29 cellular contexts compared by ENCODE assay signal in the genomic region with DNA sequence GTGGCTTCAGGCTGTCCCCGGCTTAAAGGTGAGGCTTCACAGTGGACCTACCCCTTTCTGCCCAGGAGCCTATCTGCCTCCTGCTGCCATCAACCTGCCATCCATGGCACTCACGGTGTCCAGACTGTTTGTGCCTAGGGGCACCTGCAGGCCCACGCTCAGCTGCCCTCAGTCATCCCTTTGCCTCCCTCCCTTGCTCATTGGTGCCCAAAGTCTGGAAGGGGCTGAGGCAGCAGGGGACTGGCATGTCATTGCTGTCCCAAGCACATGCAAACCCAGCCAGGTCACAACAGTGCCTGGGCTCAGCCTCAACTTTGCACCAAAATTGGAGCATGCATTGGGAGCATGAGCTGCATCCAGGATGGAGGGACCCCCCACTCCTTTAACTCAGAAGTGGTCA.
"Had no signal": no experiment of that assay in that cellular context is flagged by ENCODE, and none has a peak within 500 bp of the region (broad histone marks: within the 10 kb centered on the region; RNA-seq: fewer than 3 reads in every experiment).

No MANE protein-coding gene starts in this region.

- ATAC-seq: heart left ventricle; mucosa of descending colon; naive thymus-derived CD4-positive, alpha-beta T cell; natural killer cell treated with Interleukin-12 subunit alpha and Interleukin-12 subunit beta and Interleukin-15 and Interleukin-18, amount 100 ng/mL, for 72 hours; pancreas; right cardiac atrium; sciatic nerve; stimulated activated naive B cell treated with anti-CD40 and anti-IgM and Interleukin-4, amounts not matched to agents 10 μg/mL and 1 μg/mL and 100 μg/mL, for 72 hours; stimulated activated naive CD8-positive, alpha-beta T cell treated with anti-CD3 and anti-CD28 coated beads, Interleukin-15, Interleukin-2, amounts not matched to agents 100 U/mL and 50 U/mL, for 24 hours; upper lobe of right lung had no signal

- H3K9me3 Mint-ChIP-seq: memory B cell; natural killer cell treated with Interleukin-12 subunit alpha and Interleukin-12 subunit beta and Interleukin-15 and Interleukin-18, amount 100 ng/mL, for 72 hours had no signal

- H3K4me1 Mint-ChIP-seq: memory B cell; naive thymus-derived CD4-positive, alpha-beta T cell; stimulated activated naive B cell treated with anti-CD40 and anti-IgM and Interleukin-4, amounts not matched to agents 10 μg/mL and 1 μg/mL and 100 μg/mL, for 72 hours had no signal

- H3K27ac Mint-ChIP-seq: immature natural killer cell; memory B cell; naive thymus-derived CD4-positive, alpha-beta T cell; natural killer cell treated with Interleukin-12 subunit alpha and Interleukin-12 subunit beta and Interleukin-15 and Interleukin-18, amount 100 ng/mL, for 72 hours; stimulated activated naive B cell treated with anti-CD40 and anti-IgM and Interleukin-4, amounts not matched to agents 10 μg/mL and 1 μg/mL and 100 μg/mL, for 72 hours had no signal

- DNase-seq: heart left ventricle; hypothalamus; immature natural killer cell; left ventricle myocardium inferior; midbrain; mucosa of descending colon; naive thymus-derived CD4-positive, alpha-beta T cell; nucleus accumbens; retina; right cardiac atrium; stimulated activated CD4-positive, alpha-beta T cell treated with anti-CD3 and anti-CD28 coated beads, Interleukin-1b, Interleukin-23, amount 100 ng/mL, for 48 hours; stimulated activated CD4-positive, alpha-beta T cell treated with anti-CD3 and anti-CD28 coated beads, Interleukin-2, amount 100 ng/mL, for 48 hours; stimulated activated CD4-positive, alpha-beta T cell treated with anti-CD3 and anti-CD28 coated beads, Interleukin-4, amount 100 ng/mL, for 4 hours; stimulated activated CD8-positive, alpha-beta memory T cell treated with anti-CD3 and anti-CD28 coated beads, Interleukin-4, amount 100 ng/mL, for 48 hours; stimulated activated naive B cell treated with anti-CD40 and anti-IgM and Interleukin-4, amounts not matched to agents 10 μg/mL and 1 μg/mL and 100 μg/mL, for 72 hours; stimulated activated naive CD8-positive, alpha-beta T cell treated with anti-CD3 and anti-CD28 coated beads, Interleukin-15, Interleukin-2, amounts not matched to agents 100 U/mL and 50 U/mL, for 24 hours; stomach; testis; thyroid gland; transverse colon; upper lobe of right lung had no signal

- H3K9me3 ChIP-seq: heart left ventricle, left ventricle myocardium inferior, mucosa of descending colon, pancreas, prostate gland, testis, thyroid gland, transverse colon, upper lobe of right lung had no signal

- H3K27me3 Mint-ChIP-seq: memory B cell; naive thymus-derived CD4-positive, alpha-beta T cell; natural killer cell treated with Interleukin-12 subunit alpha and Interleukin-12 subunit beta and Interleukin-15 and Interleukin-18, amount 100 ng/mL, for 72 hours; stimulated activated naive B cell treated with anti-CD40 and anti-IgM and Interleukin-4, amounts not matched to agents 10 μg/mL and 1 μg/mL and 100 μg/mL, for 72 hours had no signal

- H3K4me3 ChIP-seq: heart left ventricle, left ventricle myocardium inferior, mucosa of descending colon, pancreas, prostate gland, skin epidermis, stomach, testis, thyroid gland, transverse colon, upper lobe of right lung had no signal

- H3K4me3 Mint-ChIP-seq: immature natural killer cell; memory B cell; naive thymus-derived CD4-positive, alpha-beta T cell; natural killer cell treated with Interleukin-12 subunit alpha and Interleukin-12 subunit beta and Interleukin-15 and Interleukin-18, amount 100 ng/mL, for 72 hours; stimulated activated naive B cell treated with anti-CD40 and anti-IgM and Interleukin-4, amounts not matched to agents 10 μg/mL and 1 μg/mL and 100 μg/mL, for 72 hours had no signal

- FAIRE-seq: islet of Langerhans, pancreas, urothelium cell line had no signal

- H3K4me1 ChIP-seq: heart left ventricle, left ventricle myocardium inferior, pancreas, prostate gland, stomach, testis, thyroid gland, transverse colon, upper lobe of right lung had no signal

- H3K27me3 ChIP-seq: heart left ventricle, pancreas, stomach, testis, thyroid gland, transverse colon, upper lobe of right lung had no signal

- H3K36me3 Mint-ChIP-seq: memory B cell; natural killer cell treated with Interleukin-12 subunit alpha and Interleukin-12 subunit beta and Interleukin-15 and Interleukin-18, amount 100 ng/mL, for 72 hours; stimulated activated naive B cell treated with anti-CD40 and anti-IgM and Interleukin-4, amounts not matched to agents 10 μg/mL and 1 μg/mL and 100 μg/mL, for 72 hours had no signal

- H3K36me3 ChIP-seq: heart left ventricle, left ventricle myocardium inferior, pancreas, prostate gland, stomach, thyroid gland, transverse colon, upper lobe of right lung had no signal

- H3K27ac ChIP-seq: heart left ventricle, left ventricle myocardium inferior, pancreas, prostate gland, skin epidermis, stomach, testis, thyroid gland, transverse colon, upper lobe of right lung had no signal
